ENCODE assay signal across 1 cellular context in genomic region chr19:16996838-16997490, GRCh38. TPM values are rescaled to one million over a fixed set of nuclear protein-coding genes. Genes with fewer than 3 reads are reported as not detected.
"Had no signal": no experiment of that assay in that cellular context is flagged by ENCODE, and none has a peak within 500 bp of the region (broad histone marks: within the 10 kb centered on the region; RNA-seq: fewer than 3 reads in every experiment).

No MANE protein-coding gene starts in this region.

RNA-seq across cellular contexts. Expression of gene CPAMD8, which starts 29.6 kb away (rescaled TPM):
- total RNA-seq: M059J had no signal
